ENCODE assay signal across 1 cellular context in the genomic region with DNA sequence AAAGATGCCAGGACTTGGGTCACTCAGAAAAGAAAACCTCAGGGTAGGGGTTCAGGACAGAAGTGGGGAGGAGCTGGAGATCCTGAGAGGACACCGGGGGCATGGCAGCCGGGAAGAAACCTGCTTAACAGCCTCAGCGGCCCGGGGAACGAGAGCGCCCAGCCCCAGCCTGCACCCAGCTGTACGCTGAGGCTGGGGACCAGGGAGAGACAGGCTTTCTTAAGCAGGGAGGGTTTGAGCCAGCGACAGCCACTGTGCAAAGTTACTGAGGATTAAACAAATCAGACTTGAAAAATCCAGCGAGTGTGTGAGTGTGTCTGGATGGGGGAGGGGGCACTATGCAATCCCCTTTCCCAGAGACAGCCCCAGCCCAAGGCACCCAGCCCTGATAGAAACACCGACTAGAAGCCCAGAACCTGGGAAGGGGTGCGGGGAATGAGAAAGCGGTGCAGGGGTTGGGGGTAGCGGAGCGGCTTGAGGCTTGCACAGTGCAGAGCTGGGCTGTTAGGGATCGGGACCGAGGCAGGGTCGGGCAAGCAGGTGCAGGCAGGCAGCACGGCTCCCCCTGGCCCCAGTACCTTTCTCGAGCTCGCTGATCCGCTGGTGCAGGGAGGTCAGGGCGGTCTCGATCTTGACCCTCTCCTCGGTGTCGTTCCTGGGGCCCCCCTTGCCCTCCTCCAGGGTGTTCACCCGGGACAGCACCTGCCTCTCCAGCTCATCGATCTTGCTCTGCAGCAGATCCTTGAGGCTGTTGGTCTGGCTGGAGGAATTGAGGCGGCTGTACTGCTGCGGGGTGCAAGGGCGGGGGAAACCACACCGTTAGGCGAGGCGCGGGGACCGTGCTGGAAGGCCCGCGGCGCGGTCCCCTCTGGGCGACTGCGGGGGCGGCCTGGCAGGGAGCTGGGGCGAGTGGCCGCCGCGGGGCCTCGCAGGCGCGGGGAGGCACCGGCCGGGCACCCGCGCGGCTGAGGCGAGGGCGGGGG.
TF ChIP-seq lines count a peak whose summit lies in the region.

No MANE protein-coding gene starts in this region.

TF ChIP-seq in HEK293, 187 proteins besides CTCF, POLR2A, EP300 and RAD21 (continued from another document):
- TF ChIP-seq, protein P1, sequence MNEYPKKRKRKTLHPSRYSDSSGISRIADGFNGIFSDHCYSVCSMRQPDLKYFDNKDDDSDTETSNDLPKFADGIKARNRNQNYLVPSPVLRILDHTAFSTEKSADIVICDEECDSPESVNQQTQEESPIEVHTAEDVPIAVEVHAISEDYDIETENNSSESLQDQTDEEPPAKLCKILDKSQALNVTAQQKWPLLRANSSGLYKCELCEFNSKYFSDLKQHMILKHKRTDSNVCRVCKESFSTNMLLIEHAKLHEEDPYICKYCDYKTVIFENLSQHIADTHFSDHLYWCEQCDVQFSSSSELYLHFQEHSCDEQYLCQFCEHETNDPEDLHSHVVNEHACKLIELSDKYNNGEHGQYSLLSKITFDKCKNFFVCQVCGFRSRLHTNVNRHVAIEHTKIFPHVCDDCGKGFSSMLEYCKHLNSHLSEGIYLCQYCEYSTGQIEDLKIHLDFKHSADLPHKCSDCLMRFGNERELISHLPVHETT (tag by site-specific recombination; IDR thresholded peaks at IDR 0.05) = no peak
- TF ChIP-seq ZFHX2 (tag by site-specific recombination; conservative IDR thresholded peaks at IDR 0.05) (peak; percentile 51; the same call in 1 of the 2 replicates), ZNF121 (tag by site-specific recombination; IDR thresholded peaks at IDR 0.05) (no peak), ZNF248 (tag by site-specific recombination; IDR thresholded peaks at IDR 0.05) (no peak), ZBTB20 (tag by site-specific recombination; IDR thresholded peaks at IDR 0.05) (peak; percentile 92), ZNF837 (tag by site-specific recombination; IDR thresholded peaks at IDR 0.05) (no peak), ZNF174 (tag by site-specific recombination; IDR thresholded peaks at IDR 0.05) (no peak), ELK4 (IDR thresholded peaks at IDR 0.05; ENCODE audit: borderline replicate concordance, low read depth, low read length) (no peak), ZNF707 (tag by site-specific recombination; IDR thresholded peaks at IDR 0.05) (0 out of 2 replicates have a peak, but pooled peaks have one; percentile 12)
